Comparison of ENCODE assay signal across 21 cellular contexts in genomic region chr5:17991775-17992174, GRCh38.
DNase-seq lines count a peak whose midpoint lies in the region; ATAC-seq and TF ChIP-seq lines count a peak whose summit lies in the region.
"Had no signal": no experiment of that assay in that cellular context is flagged by ENCODE, and none has a peak within 500 bp of the region (broad histone marks: within the 10 kb centered on the region; RNA-seq: fewer than 3 reads in every experiment).

No MANE protein-coding gene starts in this region.

- H3K36me3 ChIP-seq in breast epithelium, result no peaks in the 10 kb centered on the region
- H3K36me3 ChIP-seq: spleen had no signal

- TF ChIP-seq CTCF in astrocyte of the cerebellum (IDR thresholded peaks at IDR 0.05; ENCODE audit: low read depth, low read length, missing control alignments) (no peak), progenitor cell of endocrine pancreas (IDR thresholded peaks at IDR 0.05; ENCODE audit: unreplicated experiment) (no peak), breast epithelium (IDR thresholded peaks at IDR 0.05) (no peak)

- H3K4me1 Mint-ChIP-seq in progenitor cell of endocrine pancreas (ENCODE audit: low read depth), result peaks cover 1% of the 10 kb centered on the region
- H3K4me1 Mint-ChIP-seq in activated T-helper 17 cell treated with anti-CD3 and anti-CD28 coated beads, Interleukin-2, amount 50 U/mL, for 72 hours, result no peaks in the 10 kb centered on the region
- H3K4me1 Mint-ChIP-seq: activated naive CD4-positive, alpha-beta T cell treated with anti-CD3 and anti-CD28 coated beads, Interleukin-2, amount 50 U/mL, for 24 hours; CD8-positive, alpha-beta memory T cell; natural killer cell; T-cell had no signal

- no peak overlapping the region for H3K4me3 Mint-ChIP-seq in progenitor cell of endocrine pancreas (ENCODE audit: low read depth)
- no peak overlapping the region for H3K4me3 Mint-ChIP-seq in activated T-helper 17 cell treated with anti-CD3 and anti-CD28 coated beads, Interleukin-2, amount 50 U/mL, for 72 hours
- H3K4me3 Mint-ChIP-seq: activated naive CD4-positive, alpha-beta T cell treated with anti-CD3 and anti-CD28 coated beads, Interleukin-2, amount 50 U/mL, for 24 hours; CD8-positive, alpha-beta memory T cell; natural killer cell; T-cell had no signal

- TF ChIP-seq POLR2A in breast epithelium (IDR thresholded peaks at IDR 0.05), result no peak

- no peaks in the 10 kb centered on the region for H3K9me3 Mint-ChIP-seq in progenitor cell of endocrine pancreas (ENCODE audit: low read depth)
- peaks cover 3% of the 10 kb centered on the region for H3K9me3 Mint-ChIP-seq in activated T-helper 17 cell treated with anti-CD3 and anti-CD28 coated beads, Interleukin-2, amount 50 U/mL, for 72 hours
- H3K9me3 Mint-ChIP-seq: activated naive CD4-positive, alpha-beta T cell treated with anti-CD3 and anti-CD28 coated beads, Interleukin-2, amount 50 U/mL, for 24 hours; T-cell had no signal

- H3K9me3 ChIP-seq in breast epithelium, result no peaks in the 10 kb centered on the region
- H3K9me3 ChIP-seq: spleen had no signal

- H3K27ac Mint-ChIP-seq in progenitor cell of endocrine pancreas, result peak overlapping the region; percentile 33
- H3K27ac Mint-ChIP-seq in activated T-helper 17 cell treated with anti-CD3 and anti-CD28 coated beads, Interleukin-2, amount 50 U/mL, for 72 hours, result no peak overlapping the region
- H3K27ac Mint-ChIP-seq: activated naive CD4-positive, alpha-beta T cell treated with anti-CD3 and anti-CD28 coated beads, Interleukin-2, amount 50 U/mL, for 24 hours; CD8-positive, alpha-beta memory T cell; natural killer cell; T-cell had no signal

- in situ Hi-C loops in astrocyte of the cerebellum (cut with HindIII; ENCODE audit: low sequenced_read_pairs), result no loop called here

- H3K4me1 ChIP-seq in breast epithelium, result no peaks in the 10 kb centered on the region
- H3K4me1 ChIP-seq: foreskin keratinocyte, spleen had no signal

- H3K4me3 ChIP-seq in astrocyte of the cerebellum (ENCODE audit: low read depth, low read length) (no peak overlapping the region), breast epithelium (no peak overlapping the region)
- H3K4me3 ChIP-seq: spleen had no signal

- DNase-seq in NCI-H128 (lab: John Stamatoyannopoulos, UW; ENCODE audit: unreplicated experiment) (peak; percentile 22), NCI-H345 treated with DMSO at 0.1 percent for 48 hours (lab: John Stamatoyannopoulos, UW; ENCODE audit: unreplicated experiment) (peak; percentile 80), astrocyte of the cerebellum (ENCODE audit: low read depth) (peak; percentile 4), progenitor cell of endocrine pancreas (ENCODE audit: low spot score, unreplicated experiment) (no peak), NOMO-1 (lab: John Stamatoyannopoulos, UW; ENCODE audit: unreplicated experiment in 2 of 2) (no peak), breast epithelium (ENCODE audit: low spot score in 2 of 2) (no peak)
- DNase-seq: activated CD4-positive, alpha-beta T cell treated with anti-CD3 and anti-CD28 coated beads, Interleukin-2, amount 50 U/mL, for 48 hours; CD8-positive, alpha-beta memory T cell; dermis blood vessel endothelial cell; foreskin keratinocyte; natural killer cell; NCI-H2029; spleen; stimulated activated CD8-positive, alpha-beta memory T cell treated with anti-CD3 and anti-CD28 coated beads, Interleukin-4, amount 100 ng/mL, for 48 hours; T-cell had no signal

- no peak overlapping the region for H3K27ac ChIP-seq in breast epithelium
- H3K27ac ChIP-seq: epithelial cell of prostate, foreskin keratinocyte, KMS-11, spleen had no signal

- H3K27me3 ChIP-seq in breast epithelium, result no peaks in the 10 kb centered on the region
- H3K27me3 ChIP-seq: foreskin keratinocyte, spleen had no signal

- no peaks in the 10 kb centered on the region for H3K36me3 Mint-ChIP-seq in progenitor cell of endocrine pancreas (ENCODE audit: insufficient read depth)
- H3K36me3 Mint-ChIP-seq in activated T-helper 17 cell treated with anti-CD3 and anti-CD28 coated beads, Interleukin-2, amount 50 U/mL, for 72 hours (ENCODE audit: low read depth), result no peaks in the 10 kb centered on the region
- H3K36me3 Mint-ChIP-seq: activated naive CD4-positive, alpha-beta T cell treated with anti-CD3 and anti-CD28 coated beads, Interleukin-2, amount 50 U/mL, for 24 hours; CD8-positive, alpha-beta memory T cell; natural killer cell; T-cell had no signal

- intact Hi-C loops in breast epithelium (cut with DNase I; ENCODE audit: low total_unique reads), result no loop called here

- H3K27me3 Mint-ChIP-seq in progenitor cell of endocrine pancreas, result no peaks in the 10 kb centered on the region
- no peaks in the 10 kb centered on the region for H3K27me3 Mint-ChIP-seq in activated T-helper 17 cell treated with anti-CD3 and anti-CD28 coated beads, Interleukin-2, amount 50 U/mL, for 72 hours
- H3K27me3 Mint-ChIP-seq: activated naive CD4-positive, alpha-beta T cell treated with anti-CD3 and anti-CD28 coated beads, Interleukin-2, amount 50 U/mL, for 24 hours; CD8-positive, alpha-beta memory T cell; T-cell had no signal

- ATAC-seq in activated T-helper 17 cell treated with anti-CD3 and anti-CD28 coated beads, Interleukin-2, amount 50 U/mL, for 72 hours (replicated peaks), result no peak
- ATAC-seq in GM19035 (IDR thresholded peaks at IDR 0.05; ENCODE audit: unreplicated experiment), result no peak
- ATAC-seq: foreskin keratinocyte, HCT116, natural killer cell, T-cell had no signal

Comparison
In these comparisons a context has a peak if more than half of its experiments do, and no peak if none do; other contexts are left out.
1. DNase-seq: peak in NCI-H128 (single experiment), NCI-H345 treated with DMSO at 0.1 percent for 48 hours (single experiment) and astrocyte of the cerebellum (single experiment); none in progenitor cell of endocrine pancreas (single experiment), NOMO-1 (0 of 2) and breast epithelium (0 of 2).